10 cellular contexts compared by ENCODE assay signal in genomic region chr1:37926061-37926924, GRCh38. TPM values are rescaled to one million over a fixed set of nuclear protein-coding genes. Genes with fewer than 3 reads are reported as not detected.
DNase-seq lines count a peak whose midpoint lies in the region; ATAC-seq and TF ChIP-seq lines count a peak whose summit lies in the region.
"Had no signal": no experiment of that assay in that cellular context is flagged by ENCODE, and none has a peak within 500 bp of the region (broad histone marks: within the 10 kb centered on the region; RNA-seq: fewer than 3 reads in every experiment).

No MANE protein-coding gene starts in this region.

- no peaks in the 10 kb centered on the region for H3K9me3 ChIP-seq in right atrium auricular region
- H3K9me3 ChIP-seq in effector memory CD4-positive, alpha-beta T cell (ENCODE audit: control insufficient read depth, low read length) = no peaks in the 10 kb centered on the region

- intact Hi-C loops in left cardiac atrium (cut with DNase I) = no loop called here

- H3K4me3 ChIP-seq in right atrium auricular region = no peak overlapping the region
- peak overlapping the region; percentile 11 for H3K4me3 ChIP-seq in effector memory CD4-positive, alpha-beta T cell (ENCODE audit: insufficient read depth, low read depth, low read length, poor library complexity, severe bottlenecking)

- H3K4me1 ChIP-seq in right atrium auricular region = peaks cover 0 to 39% of the 10 kb centered on the region in 2 donors
- peaks cover 17% of the 10 kb centered on the region for H3K4me1 ChIP-seq in effector memory CD4-positive, alpha-beta T cell (ENCODE audit: control insufficient read depth, insufficient read depth, low read length, poor library complexity, severe bottlenecking)

- no peaks in the 10 kb centered on the region for H3K27me3 ChIP-seq in right atrium auricular region
- no peaks in the 10 kb centered on the region for H3K27me3 ChIP-seq in effector memory CD4-positive, alpha-beta T cell (replicated peaks; ENCODE audit: control insufficient read depth, insufficient read depth, low read length, poor library complexity, severe bottlenecking)

- DNase-seq in right atrium auricular region (ENCODE audit: low spot score) (no peak), left cardiac atrium (no peak), NK-92 (lab: John Stamatoyannopoulos, UW; ENCODE audit: unreplicated experiment) (no peak), LoVo (ENCODE audit: low spot score) (no peak), GM03348 (ENCODE audit: low spot score) (no peak)
- DNase-seq in effector memory CD4-positive, alpha-beta T cell = no peak
- DNase-seq: NCI-H1930, WERI-Rb-1 had no signal

- H3K36me3 ChIP-seq in right atrium auricular region = peaks cover 5% of the 10 kb centered on the region
- H3K36me3 ChIP-seq in effector memory CD4-positive, alpha-beta T cell (ENCODE audit: control insufficient read depth, insufficient read depth, low read length) = no peaks in the 10 kb centered on the region

- ATAC-seq in left cardiac atrium (no peak), HG03521 (IDR thresholded peaks at IDR 0.05; ENCODE audit: unreplicated experiment) (peak; percentile 35), GM18517 (IDR thresholded peaks at IDR 0.05; ENCODE audit: unreplicated experiment) (no peak)

- no peak for TF ChIP-seq CTCF in right atrium auricular region (IDR thresholded peaks at IDR 0.05)

- H3K27ac ChIP-seq in right atrium auricular region = peak overlapping the region; percentile 10 to 45
- no peak overlapping the region for H3K27ac ChIP-seq in effector memory CD4-positive, alpha-beta T cell (ENCODE audit: insufficient read depth, low read length, poor library complexity, severe bottlenecking)
- H3K27ac ChIP-seq: WERI-Rb-1 had no signal

RNA-seq across cellular contexts. Expression of gene INPP5B, which starts 20.6 kb away (rescaled TPM):
- total RNA-seq in right atrium auricular region (10 to 100 TPM; 13.2 to 16.7 TPM), left cardiac atrium (10 to 100 TPM; 13.4 to 19.7 TPM)
